25 cellular contexts compared by ENCODE assay signal in genomic region chr2:166773268-166773949, GRCh38.
"Had no signal": no experiment of that assay in that cellular context is flagged by ENCODE, and none has a peak within 500 bp of the region (broad histone marks: within the 10 kb centered on the region; RNA-seq: fewer than 3 reads in every experiment).

No MANE protein-coding gene starts in this region.

- H3K4me3 ChIP-seq: hepatocyte, prostate gland, testis had no signal

- H3K36me3 ChIP-seq: prostate gland had no signal

- H3K27ac ChIP-seq: hepatocyte, prostate gland, testis had no signal

- H3K4me1 Mint-ChIP-seq: activated CD4-positive, alpha-beta T cell treated with anti-CD3 and anti-CD28 coated beads for 36 hours; activated T-helper 17 cell treated with anti-CD3 and anti-CD28 coated beads, Interleukin-2, amount 50 U/mL, for 72 hours; brain; natural killer cell had no signal

- H3K4me2 ChIP-seq: hepatocyte had no signal

- DNase-seq: activated CD4-positive, alpha-beta T cell treated with anti-CD3 and anti-CD28 coated beads for 36 hours; activated CD4-positive, alpha-beta T cell treated with anti-CD3 and anti-CD28 coated beads, Interleukin-2, amount 50 U/mL, for 4 hours; activated CD8-positive, alpha-beta memory T cell treated with anti-CD3 and anti-CD28 coated beads for 24 hours; activated CD8-positive, alpha-beta memory T cell treated with anti-CD3 and anti-CD28 coated beads, Interleukin-2, amount 50 U/mL, for 4 hours; activated T-cell treated with anti-CD3 and anti-CD28 coated beads, Interleukin-2, amount 50 U/mL, for 24 hours; aorta; central memory CD4-positive, alpha-beta T cell; dermis blood vessel endothelial cell; effector CD8-positive, alpha-beta T cell; glutamatergic neuron; left ventricle myocardium superior; mammary epithelial cell; midbrain; natural killer cell; stimulated activated CD4-positive, alpha-beta T cell treated with anti-CD3 and anti-CD28 coated beads, Interleukin-2, amount 100 ng/mL, for 48 hours; stimulated activated naive CD4-positive, alpha-beta T cell; T-helper 9 cell; testis; trophoblast cell had no signal

- H3K4me3 Mint-ChIP-seq: activated CD4-positive, alpha-beta T cell treated with anti-CD3 and anti-CD28 coated beads for 36 hours; activated T-cell treated with anti-CD3 and anti-CD28 coated beads, Interleukin-2, amount 50 U/mL, for 24 hours; activated T-helper 17 cell treated with anti-CD3 and anti-CD28 coated beads, Interleukin-2, amount 50 U/mL, for 72 hours; brain; natural killer cell had no signal

- H3K4me1 ChIP-seq: prostate gland, testis had no signal

- H3K27me3 Mint-ChIP-seq: activated CD4-positive, alpha-beta T cell treated with anti-CD3 and anti-CD28 coated beads for 36 hours; activated T-cell treated with anti-CD3 and anti-CD28 coated beads, Interleukin-2, amount 50 U/mL, for 24 hours; activated T-helper 17 cell treated with anti-CD3 and anti-CD28 coated beads, Interleukin-2, amount 50 U/mL, for 72 hours had no signal

- H3K27ac Mint-ChIP-seq: activated CD4-positive, alpha-beta T cell treated with anti-CD3 and anti-CD28 coated beads for 36 hours; activated naive CD4-positive, alpha-beta T cell treated with anti-CD3 and anti-CD28 coated beads, Interleukin-2, amount 50 U/mL, for 72 hours; activated T-cell treated with anti-CD3 and anti-CD28 coated beads, Interleukin-2, amount 50 U/mL, for 24 hours; activated T-helper 17 cell treated with anti-CD3 and anti-CD28 coated beads, Interleukin-2, amount 50 U/mL, for 72 hours; brain; natural killer cell had no signal

- H3K36me3 Mint-ChIP-seq: activated naive CD4-positive, alpha-beta T cell treated with anti-CD3 and anti-CD28 coated beads, Interleukin-2, amount 50 U/mL, for 72 hours; brain; natural killer cell had no signal

- ATAC-seq: activated CD4-positive, alpha-beta T cell treated with anti-CD3 and anti-CD28 coated beads for 36 hours; activated naive CD4-positive, alpha-beta T cell treated with anti-CD3 and anti-CD28 coated beads, Interleukin-2, amount 50 U/mL, for 72 hours; activated T-helper 17 cell treated with anti-CD3 and anti-CD28 coated beads, Interleukin-2, amount 50 U/mL, for 72 hours; esophagus mucosa; left ventricle myocardium superior; natural killer cell had no signal

- H3K79me2 ChIP-seq: hepatocyte had no signal

- H3K9me3 ChIP-seq: prostate gland, testis had no signal

- H3K27me3 ChIP-seq: hepatocyte, testis had no signal
